17 cellular contexts compared by ENCODE assay signal in genomic region chr20:58294497-58295455, GRCh38. TPM values are rescaled to one million over a fixed set of nuclear protein-coding genes. Genes with fewer than 3 reads are reported as not detected.
DNase-seq lines count a peak whose midpoint lies in the region; ATAC-seq and TF ChIP-seq lines count a peak whose summit lies in the region.
"Had no signal": no experiment of that assay in that cellular context is flagged by ENCODE, and none has a peak within 500 bp of the region (broad histone marks: within the 10 kb centered on the region; RNA-seq: fewer than 3 reads in every experiment).

No MANE protein-coding gene starts in this region.

- no peaks in the 10 kb centered on the region for H3K9me3 ChIP-seq in RWPE2 (ENCODE audit: severe bottlenecking)
- H3K9me3 ChIP-seq in neuronal stem cell (replicated peaks in 1 of 2; ENCODE audit: control insufficient read depth in 2 of 2, insufficient read depth in 1 of 2, low read depth in 1 of 2, low read length in 2 of 2): no peaks in the 10 kb centered on the region
- H3K9me3 ChIP-seq: HAP-1, left ventricle myocardium inferior had no signal

- H2BK12ac ChIP-seq in neuronal stem cell (ENCODE audit: low read length): no peak overlapping the region

- H3K14ac ChIP-seq in neuronal stem cell (ENCODE audit: low read length): no peak overlapping the region

- no peak overlapping the region for H3K9ac ChIP-seq in neuronal stem cell (ENCODE audit: low read depth, low read length, poor library complexity)

- DNase-seq in ELR (ENCODE audit: low read depth) (peak; percentile 34), RWPE2 (ENCODE audit: low spot score) (no peak), glutamatergic neuron (no peak), neuronal stem cell (ENCODE audit: low spot score) (no peak), NCI-H748 treated with DMSO at 0.1 percent for 48 hours (lab: John Stamatoyannopoulos, UW) (no peak), ecto neural progenitor cell (ENCODE audit: low spot score) (no peak), HT-29 (ENCODE audit: low spot score) (no peak)
- DNase-seq in activated naive CD8-positive, alpha-beta T cell treated with anti-CD3 and anti-CD28 coated beads for 36 hours: no peak
- DNase-seq: activated B cell treated with CpG ODN at 0.5 μM for 24 hours; activated CD8-positive, alpha-beta memory T cell treated with anti-CD3 and anti-CD28 coated beads for 24 hours; left ventricle myocardium inferior; NCI-H1105; NCI-H526; stimulated activated CD4-positive, alpha-beta T cell treated with anti-CD3 and anti-CD28 coated beads, Interleukin-4, amount 100 ng/mL, for 1 hour had no signal

- H3K4me3 Mint-ChIP-seq in glutamatergic neuron (ENCODE audit: unreplicated experiment): no peak overlapping the region
- no peak overlapping the region for H3K4me3 Mint-ChIP-seq in activated naive CD8-positive, alpha-beta T cell treated with anti-CD3 and anti-CD28 coated beads for 36 hours
- H3K4me3 Mint-ChIP-seq: activated B cell treated with CpG ODN at 0.5 μM for 24 hours; T-helper 1 cell treated with Interleukin-12 subunit alpha and Interleukin-12 subunit beta and Interleukin-4 antibody, amounts not matched to agents 30 μg/mL and 1 μg/mL, for 36 hours had no signal

- no peak overlapping the region for H2BK120ac ChIP-seq in neuronal stem cell (ENCODE audit: low read depth, low read length)

- H3K79me1 ChIP-seq in neuronal stem cell (ENCODE audit: low read depth, low read length): peaks cover 2% of the 10 kb centered on the region

- H3K27ac ChIP-seq in RWPE2 (ENCODE audit: poor library complexity, severe bottlenecking) (no peak overlapping the region), neuronal stem cell (replicated peaks; ENCODE audit: low read length) (no peak overlapping the region)
- H3K27ac ChIP-seq: left ventricle myocardium inferior had no signal

- H2AK5ac ChIP-seq in neuronal stem cell (ENCODE audit: low read depth, low read length): no peak overlapping the region

- H3K4me1 Mint-ChIP-seq in glutamatergic neuron (ENCODE audit: low read depth, unreplicated experiment): peaks cover 25% of the 10 kb centered on the region
- H3K4me1 Mint-ChIP-seq in activated naive CD8-positive, alpha-beta T cell treated with anti-CD3 and anti-CD28 coated beads for 36 hours: peaks cover 16% of the 10 kb centered on the region

- H3K4ac ChIP-seq in neuronal stem cell (ENCODE audit: low read length): no peak overlapping the region

- no peak overlapping the region for H3K4me3 ChIP-seq in RWPE2 (ENCODE audit: severe bottlenecking)
- no peak overlapping the region for H3K4me3 ChIP-seq in neuronal stem cell (ENCODE audit: low read length in 2 of 2)
- H3K4me3 ChIP-seq: HAP-1, left ventricle myocardium inferior had no signal

- H3K18ac ChIP-seq in neuronal stem cell (ENCODE audit: low read length): no peak overlapping the region

- no CpG with 5 or more reads among the region's 13 CpGs for WGBS in neuronal stem cell (ENCODE audit: extremely low coverage in 2 of 2, insufficient read length in 2 of 2, insufficient replicate concordance in 1 of 2), 2 donors

- TF ChIP-seq CTCF in RWPE2 (IDR thresholded peaks at IDR 0.05; ENCODE audit: poor library complexity, severe bottlenecking) (no peak), glutamatergic neuron (IDR thresholded peaks at IDR 0.05; ENCODE audit: partially characterized antibody, unreplicated experiment) (no peak)

- H2AFZ ChIP-seq in neuronal stem cell (ENCODE audit: low read length): peak overlapping the region; percentile 73

- H3K27ac Mint-ChIP-seq in glutamatergic neuron (ENCODE audit: unreplicated experiment): peak overlapping the region; percentile 41
- H3K27ac Mint-ChIP-seq in activated naive CD8-positive, alpha-beta T cell treated with anti-CD3 and anti-CD28 coated beads for 36 hours: no peak overlapping the region
- H3K27ac Mint-ChIP-seq: activated B cell treated with CpG ODN at 0.5 μM for 24 hours; activated T-helper 2 cell treated with anti-CD3 and anti-CD28 coated beads, Interferon-gamma antibody, Interleukin-2, Interleukin-4, amounts not matched to agents 10 μg/mL and 5 μg/mL and 100 μg/mL, durations not matched to agents 14 hours and 24 hours and 36 hours; T-helper 1 cell treated with Interleukin-12 subunit alpha and Interleukin-12 subunit beta and Interleukin-4 antibody, amounts not matched to agents 30 μg/mL and 1 μg/mL, for 36 hours had no signal

- H4K91ac ChIP-seq in neuronal stem cell (ENCODE audit: low read depth, low read length, poor library complexity): no peak overlapping the region

- H3K4me2 ChIP-seq in neuronal stem cell (ENCODE audit: insufficient read depth, low read length, poor library complexity, severe bottlenecking): no peak overlapping the region

- H3K36me3 Mint-ChIP-seq in glutamatergic neuron (ENCODE audit: unreplicated experiment): no peaks in the 10 kb centered on the region
- peaks cover 10% of the 10 kb centered on the region for H3K36me3 Mint-ChIP-seq in activated naive CD8-positive, alpha-beta T cell treated with anti-CD3 and anti-CD28 coated beads for 36 hours

- H4K8ac ChIP-seq in neuronal stem cell (ENCODE audit: low read depth, low read length): no peak overlapping the region

- H3K27me3 ChIP-seq in RWPE2 (ENCODE audit: insufficient read depth, poor library complexity, severe bottlenecking) (no peaks in the 10 kb centered on the region), neuronal stem cell (ENCODE audit: control insufficient read depth in 3 of 3, insufficient read depth in 3 of 3, low read depth in 1 of 3, low read length in 3 of 3) (no peaks in the 10 kb centered on the region)

- H3K4me1 ChIP-seq in RWPE2 (ENCODE audit: insufficient read depth, poor library complexity, severe bottlenecking) (peaks cover 9% of the 10 kb centered on the region), neuronal stem cell (ENCODE audit: control insufficient read depth in 2 of 2, insufficient read depth in 1 of 2, low read depth in 1 of 2, low read length in 2 of 2) (peaks cover 6 to 8% of the 10 kb centered on the region in 2 donors)

- peaks cover 2% of the 10 kb centered on the region for H3K27me3 Mint-ChIP-seq in glutamatergic neuron (ENCODE audit: unreplicated experiment)
- H3K27me3 Mint-ChIP-seq in activated naive CD8-positive, alpha-beta T cell treated with anti-CD3 and anti-CD28 coated beads for 36 hours: no peaks in the 10 kb centered on the region
- H3K27me3 Mint-ChIP-seq: activated B cell treated with CpG ODN at 0.5 μM for 24 hours had no signal

- H2BK15ac ChIP-seq in neuronal stem cell (ENCODE audit: low read length): no peak overlapping the region

- no peak overlapping the region for H3K23ac ChIP-seq in neuronal stem cell (ENCODE audit: low read depth, low read length, poor library complexity)

- H2BK5ac ChIP-seq in neuronal stem cell (ENCODE audit: low read length): no peak overlapping the region

- ATAC-seq in RWPE2 (ENCODE audit: low read depth): peak; percentile 75

- H3K36me3 ChIP-seq in RWPE2 (ENCODE audit: low read depth) (0 out of 2 replicates have a peak, but pooled peaks cover 9% of the 10 kb centered on the region), neuronal stem cell (replicated peaks in 1 of 2; ENCODE audit: control insufficient read depth in 2 of 2, insufficient read depth in 2 of 2, low read length in 2 of 2) (no peaks in the 10 kb centered on the region)
- H3K36me3 ChIP-seq: HAP-1, left ventricle myocardium inferior had no signal

- H3K9me3 Mint-ChIP-seq in glutamatergic neuron (ENCODE audit: unreplicated experiment): peaks cover 1% of the 10 kb centered on the region
- no peaks in the 10 kb centered on the region for H3K9me3 Mint-ChIP-seq in activated naive CD8-positive, alpha-beta T cell treated with anti-CD3 and anti-CD28 coated beads for 36 hours
- H3K9me3 Mint-ChIP-seq: activated B cell treated with CpG ODN at 0.5 μM for 24 hours; activated T-helper 2 cell treated with anti-CD3 and anti-CD28 coated beads, Interferon-gamma antibody, Interleukin-2, Interleukin-4, amounts not matched to agents 10 μg/mL and 5 μg/mL and 100 μg/mL, durations not matched to agents 14 hours and 24 hours and 36 hours; T-helper 1 cell treated with Interleukin-12 subunit alpha and Interleukin-12 subunit beta and Interleukin-4 antibody, amounts not matched to agents 30 μg/mL and 1 μg/mL, for 36 hours had no signal

RNA-seq across cellular contexts. Expression of gene RAB22A, which starts 14.7 kb away (rescaled TPM):
- total RNA-seq in glutamatergic neuron (ENCODE audit: unreplicated experiment): 9.5 TPM
- polyA plus RNA-seq in neuronal stem cell (2013, experiment 1 of 2): 6.1 TPM
- 6.8 TPM for polyA plus RNA-seq in neuronal stem cell (2013, experiment 2 of 2)
- total RNA-seq in activated naive CD8-positive, alpha-beta T cell treated with anti-CD3 and anti-CD28 coated beads for 36 hours: 10 to 100 TPM; 12.8 to 13.9 TPM
- 21.3 and 25.3 TPM in 2 replicates for total RNA-seq in HT-29 (2014; rRNA removed; shearing (Covaris generic))
